8 cellular contexts compared by ENCODE assay signal in the genomic region with DNA sequence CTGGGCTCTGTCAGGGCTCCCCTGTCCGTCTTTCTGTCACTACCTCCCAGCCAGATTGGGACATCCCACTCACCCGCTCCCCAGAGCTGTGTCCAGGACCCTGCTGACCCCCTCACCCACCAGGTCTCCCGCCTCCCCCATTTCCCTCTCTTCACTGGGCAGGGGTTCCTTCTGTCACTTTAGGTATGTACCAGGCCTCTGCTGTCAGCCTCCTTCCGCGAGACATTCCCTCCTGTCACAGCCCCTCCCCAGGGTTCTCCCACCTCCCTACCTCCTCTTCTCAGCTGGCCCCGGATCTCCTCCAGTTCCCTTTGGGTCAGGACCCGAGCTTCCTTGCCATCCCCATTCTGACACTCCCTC. TPM values are rescaled to one million over a fixed set of nuclear protein-coding genes. Genes with fewer than 3 reads are reported as not detected.
DNase-seq lines count a peak whose midpoint lies in the region; ATAC-seq and TF ChIP-seq lines count a peak whose summit lies in the region.

No MANE protein-coding gene starts in this region.

- POLR2A ChIA-PET in activated CD8-positive, alpha-beta T cell treated with anti-CD3 and anti-CD28 coated beads for 36 hours (lab: Charles Lee): interaction anchor here (0.9 to 5.1 kb wide), 10 partner anchors 9 to 299 kb away, joined by 3 to 42 read pairs (median 4); partner anchors contain the start of genes EXOSC3, GRHPR, TOMM5 and ZBTB5

- intact Hi-C loops in activated CD8-positive, alpha-beta T cell treated with anti-CD3 and anti-CD28 coated beads for 36 hours (cut with micrococcal nuclease): no loop called here

- H3K4me2 ChIP-seq in smooth muscle cell: peak overlapping the region; percentile 96

- TF ChIP-seq CTCF in activated CD8-positive, alpha-beta T cell treated with anti-CD3 and anti-CD28 coated beads for 36 hours (IDR thresholded peaks at IDR 0.05): no peak
- TF ChIP-seq CTCF in smooth muscle cell (IDR thresholded peaks at IDR 0.05; ENCODE audit: borderline replicate concordance, insufficient read depth, poor library complexity, severe bottlenecking): no peak

- H3K9ac ChIP-seq in smooth muscle cell (ENCODE audit: low read depth): peak overlapping the region; percentile 66

- H2AFZ ChIP-seq in smooth muscle cell (ENCODE audit: low read depth): peak overlapping the region; percentile 68

- H3K9me3 Mint-ChIP-seq in activated CD8-positive, alpha-beta T cell treated with anti-CD3 and anti-CD28 coated beads for 36 hours: no peaks in the 10 kb centered on the region

- H3K27me3 ChIP-seq in iPS DF 6.9 (ENCODE audit: control insufficient read depth, insufficient read depth, low read length): no peaks in the 10 kb centered on the region
- H3K27me3 ChIP-seq in smooth muscle cell (ENCODE audit: low read depth): no peaks in the 10 kb centered on the region

- H3K79me2 ChIP-seq in smooth muscle cell (ENCODE audit: low read depth): no peaks in the 10 kb centered on the region

- CTCF ChIA-PET in activated CD8-positive, alpha-beta T cell treated with anti-CD3 and anti-CD28 coated beads for 36 hours (lab: Charles Lee): interaction anchor here (1.8 to 3.2 kb wide), 3 partner anchors 21 to 71 kb away, joined by 6 to 12 read pairs (median 6); partner anchors contain the start of gene ZBTB5

- H3K36me3 ChIP-seq in iPS DF 6.9 (ENCODE audit: control insufficient read depth, insufficient read depth, low read length) (no peaks in the 10 kb centered on the region; the same call in 1 of the 2 replicates), smooth muscle cell (ENCODE audit: low read depth) (peaks cover 7% of the 10 kb centered on the region)

- peak overlapping the region; percentile 95 for H3K27ac Mint-ChIP-seq in activated CD8-positive, alpha-beta T cell treated with anti-CD3 and anti-CD28 coated beads for 36 hours

- DNase-seq in activated CD8-positive, alpha-beta T cell treated with anti-CD3 and anti-CD28 coated beads for 36 hours: no peak
- DNase-seq in iPS DF 6.9 (ENCODE audit: low read depth, low spot score) (no peak), smooth muscle cell (lab: John Stamatoyannopoulos, UW; ENCODE audit: unreplicated experiment) (no peak), NCI-H1417 (lab: John Stamatoyannopoulos, UW) (no peak), NCI-H1930 (lab: John Stamatoyannopoulos, UW) (no peak)

- peak overlapping the region; percentile 99 for H3K4me3 Mint-ChIP-seq in activated CD8-positive, alpha-beta T cell treated with anti-CD3 and anti-CD28 coated beads for 36 hours

- H3K27ac ChIP-seq in iPS DF 6.9 (ENCODE audit: low read length): no peak overlapping the region
- peak overlapping the region; percentile 38 for H3K27ac ChIP-seq in smooth muscle cell (ENCODE audit: low read depth)

- peaks cover 5% of the 10 kb centered on the region; the same call in 1 of the 2 replicates for H3K4me1 ChIP-seq in iPS DF 6.9 (ENCODE audit: control insufficient read depth, insufficient read depth, low read length)
- peaks cover 12% of the 10 kb centered on the region for H3K4me1 ChIP-seq in smooth muscle cell (ENCODE audit: low read depth)

- H3F3A ChIP-seq in smooth muscle cell (ENCODE audit: low read depth): no peaks in the 10 kb centered on the region

- H3K27me3 Mint-ChIP-seq in activated CD8-positive, alpha-beta T cell treated with anti-CD3 and anti-CD28 coated beads for 36 hours: peaks cover 6% of the 10 kb centered on the region

- H3K4me3 ChIP-seq in iPS DF 6.9 (ENCODE audit: low read length): peak overlapping the region; percentile 59
- H3K4me3 ChIP-seq in smooth muscle cell: peak overlapping the region; percentile 60

- H3K9me3 ChIP-seq in iPS DF 6.9 (ENCODE audit: control insufficient read depth, insufficient read depth, low read length) (no peaks in the 10 kb centered on the region), smooth muscle cell (replicated peaks; ENCODE audit: low read depth) (no peaks in the 10 kb centered on the region)

- peaks cover 43% of the 10 kb centered on the region for H3K4me1 Mint-ChIP-seq in activated CD8-positive, alpha-beta T cell treated with anti-CD3 and anti-CD28 coated beads for 36 hours (ENCODE audit: low read depth)

- H4K20me1 ChIP-seq in smooth muscle cell (ENCODE audit: low read depth): no peaks in the 10 kb centered on the region

- peaks cover 46% of the 10 kb centered on the region for H3K36me3 Mint-ChIP-seq in activated CD8-positive, alpha-beta T cell treated with anti-CD3 and anti-CD28 coated beads for 36 hours (ENCODE audit: low read depth)

- WGBS in iPS DF 6.9 (ENCODE audit: insufficient coverage, insufficient read length): no CpG with 5 or more reads among the region's 7 CpGs
- 4% methylated on average over 5 of the region's 7 CpGs for WGBS in smooth muscle cell (ENCODE audit: low lambda C conversion rate)

- ATAC-seq in HG02852 (IDR thresholded peaks at IDR 0.05; ENCODE audit: unreplicated experiment): peak; percentile 1
- no peak for ATAC-seq in activated CD8-positive, alpha-beta T cell treated with anti-CD3 and anti-CD28 coated beads for 36 hours
- no peak for ATAC-seq in HG02840 (IDR thresholded peaks at IDR 0.05; ENCODE audit: low FRiP score, unreplicated experiment)
- ATAC-seq in HG02970 (IDR thresholded peaks at IDR 0.05; ENCODE audit: low FRiP score, unreplicated experiment): no peak

RNA-seq across cellular contexts. Expression of gene POLR1E, which starts 0.5 kb away (rescaled TPM):
- 10 to 100 TPM; 66.9 to 70.5 TPM for total RNA-seq in activated CD8-positive, alpha-beta T cell treated with anti-CD3 and anti-CD28 coated beads for 36 hours
- total RNA-seq in smooth muscle cell: 10.9 and 16.8 TPM in 2 replicates
- 9.0 and 12.6 TPM in 2 replicates for polyA plus RNA-seq in smooth muscle cell

RNA-seq across cellular contexts. Expression of gene ZBTB5, which starts 21.0 kb away (rescaled TPM):
- 1 to 10 TPM; 8.6 to 8.8 TPM for total RNA-seq in activated CD8-positive, alpha-beta T cell treated with anti-CD3 and anti-CD28 coated beads for 36 hours
- total RNA-seq in smooth muscle cell: 21.8 and 29.0 TPM in 2 replicates
- polyA plus RNA-seq in smooth muscle cell: 4.2 and 4.3 TPM in 2 replicates
